9 cellular contexts compared by ENCODE assay signal in genomic region chr1:31183927-31184554, GRCh38. TPM values are rescaled to one million over a fixed set of nuclear protein-coding genes. Genes with fewer than 3 reads are reported as not detected.
DNase-seq lines count a peak whose midpoint lies in the region; ATAC-seq and TF ChIP-seq lines count a peak whose summit lies in the region.
"Had no signal": no experiment of that assay in that cellular context is flagged by ENCODE, and none has a peak within 500 bp of the region (broad histone marks: within the 10 kb centered on the region; RNA-seq: fewer than 3 reads in every experiment).

No MANE protein-coding gene starts in this region.

- H3K4me3 ChIP-seq in MM.1S (ENCODE audit: low read length), result no peak overlapping the region

- no peak overlapping the region for H3K4me3 Mint-ChIP-seq in activated CD4-positive, alpha-beta T cell treated with anti-CD3 and anti-CD28 coated beads for 36 hours
- H3K4me3 Mint-ChIP-seq in nephron progenitor cell, result no peak overlapping the region
- H3K4me3 Mint-ChIP-seq: activated naive CD4-positive, alpha-beta T cell treated with anti-CD3 and anti-CD28 coated beads, Interleukin-2, amount 50 U/mL, for 24 hours had no signal

- peaks cover 31% of the 10 kb centered on the region for H3K27me3 Mint-ChIP-seq in activated CD4-positive, alpha-beta T cell treated with anti-CD3 and anti-CD28 coated beads for 36 hours
- peaks cover 5% of the 10 kb centered on the region for H3K27me3 Mint-ChIP-seq in nephron progenitor cell (ENCODE audit: low read depth, poor library complexity)

- H3K27me3 ChIP-seq in MM.1S (replicated peaks; ENCODE audit: insufficient read depth, low read length), result peaks cover 63% of the 10 kb centered on the region

- peaks cover 7% of the 10 kb centered on the region for H3K4me1 Mint-ChIP-seq in activated CD4-positive, alpha-beta T cell treated with anti-CD3 and anti-CD28 coated beads for 36 hours
- no peaks in the 10 kb centered on the region for H3K4me1 Mint-ChIP-seq in nephron progenitor cell

- H3K36me3 Mint-ChIP-seq in activated CD4-positive, alpha-beta T cell treated with anti-CD3 and anti-CD28 coated beads for 36 hours (ENCODE audit: low read depth), result no peaks in the 10 kb centered on the region
- H3K36me3 Mint-ChIP-seq in nephron progenitor cell (ENCODE audit: low read depth), result peaks cover 10% of the 10 kb centered on the region
- H3K36me3 Mint-ChIP-seq: activated naive CD4-positive, alpha-beta T cell treated with anti-CD3 and anti-CD28 coated beads, Interleukin-2, amount 50 U/mL, for 24 hours had no signal

- H3K27ac Mint-ChIP-seq in activated CD4-positive, alpha-beta T cell treated with anti-CD3 and anti-CD28 coated beads for 36 hours, result no peak overlapping the region
- H3K27ac Mint-ChIP-seq in nephron progenitor cell, result no peak overlapping the region
- H3K27ac Mint-ChIP-seq: activated naive CD4-positive, alpha-beta T cell treated with anti-CD3 and anti-CD28 coated beads, Interleukin-2, amount 50 U/mL, for 24 hours had no signal

- intact Hi-C loops in activated CD4-positive, alpha-beta T cell treated with anti-CD3 and anti-CD28 coated beads for 36 hours (cut with DNase I, micrococcal nuclease), result loop anchor here (1.0 to 10.0 kb wide), 5 partner anchors 151 to 365 kb away; no protein-coding TSS in a partner anchor

- no peak overlapping the region for H3K27ac ChIP-seq in MM.1S (ENCODE audit: low read length)

- peak; percentile 62 for DNase-seq in activated CD4-positive, alpha-beta T cell treated with anti-CD3 and anti-CD28 coated beads for 36 hours
- no peak for DNase-seq in activated CD4-positive, alpha-beta T cell treated with anti-CD3 and anti-CD28 coated beads for 1 hour
- DNase-seq in MM.1S (peak; percentile 40), SKM-1 (lab: John Stamatoyannopoulos, UW; ENCODE audit: unreplicated experiment) (peak; percentile 8), nephron progenitor cell (peak; percentile 74), putamen (ENCODE audit: low spot score) (no peak)
- peak; percentile 9 for DNase-seq in effector CD4-positive, alpha-beta T cell

- TF ChIP-seq CTCF in MM.1S (IDR thresholded peaks at IDR 0.05; ENCODE audit: low read length) (peak; percentile 75), nephron progenitor cell (IDR thresholded peaks at IDR 0.05) (peak; percentile 85)

- H4K20me1 ChIP-seq in MM.1S (ENCODE audit: insufficient read depth, low read length), result no peaks in the 10 kb centered on the region

- H3K9me3 Mint-ChIP-seq in activated CD4-positive, alpha-beta T cell treated with anti-CD3 and anti-CD28 coated beads for 36 hours (ENCODE audit: low read depth), result no peaks in the 10 kb centered on the region
- no peaks in the 10 kb centered on the region for H3K9me3 Mint-ChIP-seq in nephron progenitor cell
- H3K9me3 Mint-ChIP-seq: activated naive CD4-positive, alpha-beta T cell treated with anti-CD3 and anti-CD28 coated beads, Interleukin-2, amount 50 U/mL, for 24 hours had no signal

- H3K79me2 ChIP-seq in MM.1S (ENCODE audit: low read length), result no peaks in the 10 kb centered on the region

- H3F3A ChIP-seq in MM.1S (ENCODE audit: insufficient read depth, low read length), result no peaks in the 10 kb centered on the region

- peaks cover 4% of the 10 kb centered on the region; the same call in 1 of the 2 replicates for H3K4me1 ChIP-seq in MM.1S (ENCODE audit: low read length)

- H3K9ac ChIP-seq in MM.1S (ENCODE audit: low read length), result no peak overlapping the region

- CTCF ChIA-PET in activated CD4-positive, alpha-beta T cell treated with anti-CD3 and anti-CD28 coated beads for 36 hours (lab: Charles Lee), result interaction anchor here (0.6 to 1.6 kb wide), 10 partner anchors 10 to 184 kb away, joined by 3 to 9 read pairs (median 3); partner anchors contain the start of genes SNRNP40 and ZCCHC17

- H3K36me3 ChIP-seq in MM.1S (replicated peaks; ENCODE audit: insufficient read depth, low read length), result no peaks in the 10 kb centered on the region

- H3K9me3 ChIP-seq in MM.1S (replicated peaks; ENCODE audit: insufficient read depth, low read length), result no peaks in the 10 kb centered on the region

- POLR2A ChIA-PET in activated CD4-positive, alpha-beta T cell treated with anti-CD3 and anti-CD28 coated beads for 36 hours (lab: Charles Lee), result interaction anchor here (0.6 kb wide), 1 partner anchor 9 kb away, joined by 3 read pairs; no protein-coding TSS in a partner anchor

- no peak for ATAC-seq in activated CD4-positive, alpha-beta T cell treated with anti-CD3 and anti-CD28 coated beads for 36 hours
- ATAC-seq in HG03039 (IDR thresholded peaks at IDR 0.05; ENCODE audit: unreplicated experiment), result no peak

- no peak overlapping the region for H2AFZ ChIP-seq in MM.1S (ENCODE audit: low read length)

- H3K4me2 ChIP-seq in MM.1S (ENCODE audit: low read depth, low read length), result no peak overlapping the region

- no peaks in the 10 kb centered on the region for H3K9me2 ChIP-seq in MM.1S (replicated peaks; ENCODE audit: insufficient read depth, low read length)

RNA-seq across cellular contexts. Expression of gene NKAIN1, which starts 55.6 kb away (rescaled TPM):
- total RNA-seq in activated CD4-positive, alpha-beta T cell treated with anti-CD3 and anti-CD28 coated beads for 36 hours, result not detected

Comparison
In these comparisons a context has a peak if more than half of its experiments do, and no peak if none do; other contexts are left out.
1. DNase-seq: peak in activated CD4-positive, alpha-beta T cell treated with anti-CD3 and anti-CD28 coated beads for 36 hours (single experiment), MM.1S (single experiment), SKM-1 (single experiment), effector CD4-positive, alpha-beta T cell (single experiment) and nephron progenitor cell (single experiment); none in activated CD4-positive, alpha-beta T cell treated with anti-CD3 and anti-CD28 coated beads for 1 hour (single experiment) and putamen (single experiment).